30 cellular contexts compared by ENCODE assay signal in genomic region chr15:24017470-24017869, GRCh38.
DNase-seq lines count a peak whose midpoint lies in the region; ATAC-seq, FAIRE-seq and TF ChIP-seq lines count a peak whose summit lies in the region.
"Had no signal": no experiment of that assay in that cellular context is flagged by ENCODE, and none has a peak within 500 bp of the region (broad histone marks: within the 10 kb centered on the region; RNA-seq: fewer than 3 reads in every experiment).

No MANE protein-coding gene starts in this region.

- WGBS in A549 (ENCODE audit: missing lambda C conversion rate): 0% methylated on average over 1 of the region's 1 CpG

- no peak for TF ChIP-seq RAD21 in A549 (conservative IDR thresholded peaks at IDR 0.05 in 1 of 2, IDR thresholded peaks at IDR 0.05 in 1 of 2)

- no peak for TF ChIP-seq POLR2A in A549 (IDR thresholded peaks at IDR 0.05; ENCODE audit: low read length)

- no peaks in the 10 kb centered on the region for H3K4me1 ChIP-seq in A549
- H3K4me1 ChIP-seq: BE2C; BLaER1; BLaER1 treated with 17β-estradiol and CSF1 and Interleukin-3, amounts not matched to agents 10 nM and 100 nM; Caco-2 had no signal

- CTCF ChIA-PET in A549 (lab: Yijun Ruan, JAX): no interaction called here

- no peak for TF ChIP-seq EP300 in A549 (IDR thresholded peaks at IDR 0.05)

- no peak for DNase-seq in A549 (ENCODE audit: low read depth in 1 of 2, low spot score in 1 of 2)
- DNase-seq in islet precursor cell: peak; percentile 58
- DNase-seq in NOMO-1 treated with dmso at 0.1 percent for 144 hours (lab: John Stamatoyannopoulos, UW; ENCODE audit: unreplicated experiment): no peak
- DNase-seq: 8988T; ACHN; AML-193; BE2C; C1 segment of cervical spinal cord; Caco-2; Calu3; CD4-positive, alpha-beta memory T cell; CD4-positive, alpha-beta T cell; CD4-positive, CD25-positive, alpha-beta regulatory T cell; CD8-positive, alpha-beta memory T cell; CD8-positive, alpha-beta T cell; COR-L47; DMS 273 treated with DMSO at 0.1 percent for 48 hours; DMS153; DMS53; DMS79; DMS79 treated with DMSO at 0.1 percent for 48 hours; DND-41; EL had no signal

- FAIRE-seq in A549 (lab: Jason Lieb, UNC): peak; percentile 51
- FAIRE-seq: A204.1, D721Med had no signal

- POLR2A ChIA-PET in A549 (lab: Yijun Ruan, JAX): no interaction called here

- TF ChIP-seq CTCF in A549 (IDR thresholded peaks at IDR 0.05): no peak

- H3K27ac ChIP-seq in A549: no peak overlapping the region
- H3K27ac ChIP-seq: 22Rv1; BLaER1; BLaER1 treated with 17β-estradiol and CSF1 and Interleukin-3, amounts not matched to agents 10 nM and 100 nM; C4-2B had no signal

- no peak overlapping the region for H3K4me3 ChIP-seq in A549
- H3K4me3 ChIP-seq: BLaER1; BLaER1 treated with 17β-estradiol and CSF1 and Interleukin-3, amounts not matched to agents 10 nM and 100 nM had no signal

- 0 out of 3 replicates have a peak, but pooled peaks cover 6% of the 10 kb centered on the region for H3K9me3 ChIP-seq in A549
- H3K9me3 ChIP-seq: BE2C; BLaER1; BLaER1 treated with 17β-estradiol and CSF1 and Interleukin-3, amounts not matched to agents 10 nM and 100 nM; Caco-2 had no signal

- ATAC-seq in A549: no peak
- no peak for ATAC-seq in HG03025 (IDR thresholded peaks at IDR 0.05; ENCODE audit: low FRiP score, unreplicated experiment)
- ATAC-seq: CD8-positive, alpha-beta T cell had no signal

- H3K4me2 ChIP-seq in A549: no peak overlapping the region
- H3K4me2 ChIP-seq: BLaER1; BLaER1 treated with 17β-estradiol and CSF1 and Interleukin-3, amounts not matched to agents 10 nM and 100 nM had no signal

TF ChIP-seq in A549, 52 proteins besides CTCF, POLR2A, EP300 and RAD21:
- TF ChIP-seq, protein P1, sequence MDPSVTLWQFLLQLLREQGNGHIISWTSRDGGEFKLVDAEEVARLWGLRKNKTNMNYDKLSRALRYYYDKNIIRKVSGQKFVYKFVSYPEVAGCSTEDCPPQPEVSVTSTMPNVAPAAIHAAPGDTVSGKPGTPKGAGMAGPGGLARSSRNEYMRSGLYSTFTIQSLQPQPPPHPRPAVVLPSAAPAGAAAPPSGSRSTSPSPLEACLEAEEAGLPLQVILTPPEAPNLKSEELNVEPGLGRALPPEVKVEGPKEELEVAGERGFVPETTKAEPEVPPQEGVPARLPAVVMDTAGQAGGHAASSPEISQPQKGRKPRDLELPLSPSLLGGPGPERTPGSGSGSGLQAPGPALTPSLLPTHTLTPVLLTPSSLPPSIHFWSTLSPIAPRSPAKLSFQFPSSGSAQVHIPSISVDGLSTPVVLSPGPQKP (IDR thresholded peaks at IDR 0.05; ENCODE audit: low read depth, low read length): no peak
- TF ChIP-seq TP53 (CRISPR knock-in tag; IDR thresholded peaks at IDR 0.05) (no peak), CEBPB (IDR thresholded peaks at IDR 0.05) (no peak), MAX (IDR thresholded peaks at IDR 0.05) (no peak), ZC3H11A (IDR thresholded peaks at IDR 0.05) (no peak), ZFP36 (IDR thresholded peaks at IDR 0.05; ENCODE audit: borderline replicate concordance, partially characterized antibody) (no peak), EHMT2 (IDR thresholded peaks at IDR 0.05; ENCODE audit: low read depth) (no peak), CHD4 (IDR thresholded peaks at IDR 0.05; ENCODE audit: borderline replicate concordance) (no peak), E2F6 (IDR thresholded peaks at IDR 0.05; ENCODE audit: borderline replicate concordance, low read depth) (no peak), FOSL2 (IDR thresholded peaks at IDR 0.05) (no peak), FOSL2 (CRISPR knock-in tag; IDR thresholded peaks at IDR 0.05) (no peak), RNF2 (IDR thresholded peaks at IDR 0.05; ENCODE audit: borderline replicate concordance, low read depth) (no peak), ESRRA (IDR thresholded peaks at IDR 0.05; ENCODE audit: borderline replicate concordance, low read length) (no peak)
- TF ChIP-seq, protein P2, sequence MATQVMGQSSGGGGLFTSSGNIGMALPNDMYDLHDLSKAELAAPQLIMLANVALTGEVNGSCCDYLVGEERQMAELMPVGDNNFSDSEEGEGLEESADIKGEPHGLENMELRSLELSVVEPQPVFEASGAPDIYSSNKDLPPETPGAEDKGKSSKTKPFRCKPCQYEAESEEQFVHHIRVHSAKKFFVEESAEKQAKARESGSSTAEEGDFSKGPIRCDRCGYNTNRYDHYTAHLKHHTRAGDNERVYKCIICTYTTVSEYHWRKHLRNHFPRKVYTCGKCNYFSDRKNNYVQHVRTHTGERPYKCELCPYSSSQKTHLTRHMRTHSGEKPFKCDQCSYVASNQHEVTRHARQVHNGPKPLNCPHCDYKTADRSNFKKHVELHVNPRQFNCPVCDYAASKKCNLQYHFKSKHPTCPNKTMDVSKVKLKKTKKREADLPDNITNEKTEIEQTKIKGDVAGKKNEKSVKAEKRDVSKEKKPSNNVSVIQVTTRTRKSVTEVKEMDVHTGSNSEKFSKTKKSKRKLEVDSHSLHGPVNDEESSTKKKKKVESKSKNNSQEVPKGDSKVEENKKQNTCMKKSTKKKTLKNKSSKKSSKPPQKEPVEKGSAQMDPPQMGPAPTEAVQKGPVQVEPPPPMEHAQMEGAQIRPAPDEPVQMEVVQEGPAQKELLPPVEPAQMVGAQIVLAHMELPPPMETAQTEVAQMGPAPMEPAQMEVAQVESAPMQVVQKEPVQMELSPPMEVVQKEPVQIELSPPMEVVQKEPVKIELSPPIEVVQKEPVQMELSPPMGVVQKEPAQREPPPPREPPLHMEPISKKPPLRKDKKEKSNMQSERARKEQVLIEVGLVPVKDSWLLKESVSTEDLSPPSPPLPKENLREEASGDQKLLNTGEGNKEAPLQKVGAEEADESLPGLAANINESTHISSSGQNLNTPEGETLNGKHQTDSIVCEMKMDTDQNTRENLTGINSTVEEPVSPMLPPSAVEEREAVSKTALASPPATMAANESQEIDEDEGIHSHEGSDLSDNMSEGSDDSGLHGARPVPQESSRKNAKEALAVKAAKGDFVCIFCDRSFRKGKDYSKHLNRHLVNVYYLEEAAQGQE (IDR thresholded peaks at IDR 0.05): no peak
